8 cellular contexts compared by ENCODE assay signal in the genomic region with DNA sequence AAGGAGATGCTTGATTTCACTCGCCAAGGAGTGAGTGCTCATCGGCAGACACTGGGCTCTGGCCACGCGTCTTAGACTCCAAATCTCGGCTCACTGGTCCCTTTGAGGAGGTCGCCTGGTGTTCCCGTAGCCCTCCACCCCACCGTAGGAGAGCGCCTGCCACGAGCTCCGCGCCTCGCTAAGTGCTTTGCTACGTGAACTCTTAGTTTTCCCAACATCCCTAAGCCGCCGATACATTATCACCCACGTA. TPM values are rescaled to one million over a fixed set of nuclear protein-coding genes. Genes with fewer than 3 reads are reported as not detected.
DNase-seq lines count a peak whose midpoint lies in the region; ATAC-seq and TF ChIP-seq lines count a peak whose summit lies in the region.

No MANE protein-coding gene starts in this region.

- peak overlapping the region; percentile 56 to 89 (median 76) for H3K4me2 ChIP-seq in BLaER1 treated with 17β-estradiol and CSF1 and Interleukin-3, amounts not matched to agents 10 nM and 100 nM

- peaks cover 52 to 73% (median 67%) of the 10 kb centered on the region in 11 experiments for H3K27me3 ChIP-seq in BLaER1 treated with 17β-estradiol and CSF1 and Interleukin-3, amounts not matched to agents 10 nM and 100 nM
- peaks cover 38% of the 10 kb centered on the region for H3K27me3 ChIP-seq in effector memory CD4-positive, alpha-beta T cell (replicated peaks; ENCODE audit: control insufficient read depth, insufficient read depth, low read length, poor library complexity, severe bottlenecking)

- CTCF ChIA-PET in RWPE1 (lab: Yijun Ruan, JAX): interaction anchor here (0.7 kb wide), 1 partner anchor 308 kb away, joined by 4 read pairs; no protein-coding TSS in a partner anchor

- no peak overlapping the region for H3K27ac ChIP-seq in BLaER1 treated with 17β-estradiol and CSF1 and Interleukin-3, amounts not matched to agents 10 nM and 100 nM
- no peak overlapping the region for H3K27ac ChIP-seq in effector memory CD4-positive, alpha-beta T cell (ENCODE audit: insufficient read depth, low read length, poor library complexity, severe bottlenecking)
- no peak overlapping the region for H3K27ac ChIP-seq in RWPE1

- H3K4me1 Mint-ChIP-seq in IgD-negative memory B cell (peaks cover 5 to 20% (median 9%) of the 10 kb centered on the region in 3 donors), nephron (peaks cover 54% of the 10 kb centered on the region)

- H3K36me3 Mint-ChIP-seq in IgD-negative memory B cell (no peaks in the 10 kb centered on the region), nephron (ENCODE audit: low read depth) (no peaks in the 10 kb centered on the region)

- peak overlapping the region; percentile 28 to 61 (median 44); a peak in 19 of 20 replicates for H3K4me3 ChIP-seq in BLaER1 treated with 17β-estradiol and CSF1 and Interleukin-3, amounts not matched to agents 10 nM and 100 nM
- peak overlapping the region; percentile 60 for H3K4me3 ChIP-seq in effector memory CD4-positive, alpha-beta T cell (ENCODE audit: insufficient read depth, low read depth, low read length, poor library complexity, severe bottlenecking)

- H3K36me3 ChIP-seq in BLaER1 treated with 17β-estradiol and CSF1 and Interleukin-3, amounts not matched to agents 10 nM and 100 nM: no peaks in the 10 kb centered on the region
- H3K36me3 ChIP-seq in effector memory CD4-positive, alpha-beta T cell (ENCODE audit: control insufficient read depth, insufficient read depth, low read length): no peaks in the 10 kb centered on the region

- no peak overlapping the region for H3K9ac ChIP-seq in BLaER1 treated with 17β-estradiol and CSF1 and Interleukin-3, amounts not matched to agents 10 nM and 100 nM

- no peak for DNase-seq in effector memory CD4-positive, alpha-beta T cell
- no peak for DNase-seq in 8988T
- no peak for DNase-seq in LoVo (ENCODE audit: low spot score)
- no peak for DNase-seq in RWPE1 (ENCODE audit: low spot score)

- peaks cover 60% of the 10 kb centered on the region for H3K27me3 Mint-ChIP-seq in IgD-negative memory B cell
- H3K27me3 Mint-ChIP-seq in nephron (ENCODE audit: low read depth): peaks cover 55% of the 10 kb centered on the region

- H3K9me3 ChIP-seq in BLaER1 treated with 17β-estradiol and CSF1 and Interleukin-3, amounts not matched to agents 10 nM and 100 nM (replicated peaks in 1 of 11): no peaks in the 10 kb centered on the region
- no peaks in the 10 kb centered on the region for H3K9me3 ChIP-seq in effector memory CD4-positive, alpha-beta T cell (ENCODE audit: control insufficient read depth, low read length)

- TF ChIP-seq CTCF in nephron (IDR thresholded peaks at IDR 0.05; ENCODE audit: unreplicated experiment in 3 of 3) (no peak), RWPE1 (conservative IDR thresholded peaks at IDR 0.05; ENCODE audit: low read depth) (no peak)

- H4K20me1 ChIP-seq in BLaER1 treated with 17β-estradiol and CSF1 and Interleukin-3, amounts not matched to agents 10 nM and 100 nM: peaks cover 0 to 40% (median 0%) of the 10 kb centered on the region in 11 experiments; a peak in 9 of 22 replicates

- H3K4me3 Mint-ChIP-seq in IgD-negative memory B cell (peak overlapping the region in 3 of 4 donors; percentile 0 to 88 (median 84)), nephron (peak overlapping the region; percentile 92 to 98 (median 96))

- H3K9me3 Mint-ChIP-seq in IgD-negative memory B cell (no peaks in the 10 kb centered on the region), nephron (no peaks in the 10 kb centered on the region)

- POLR2A ChIA-PET in RWPE1 (lab: Yijun Ruan, JAX; ENCODE audit: low non-redundant PET): no interaction called here

- H3K4me1 ChIP-seq in BLaER1 treated with 17β-estradiol and CSF1 and Interleukin-3, amounts not matched to agents 10 nM and 100 nM: peaks cover 11 to 18% (median 15%) of the 10 kb centered on the region in 10 experiments; a peak in 19 of 20 replicates
- H3K4me1 ChIP-seq in effector memory CD4-positive, alpha-beta T cell (ENCODE audit: control insufficient read depth, insufficient read depth, low read length, poor library complexity, severe bottlenecking): peaks cover 20% of the 10 kb centered on the region

- ATAC-seq in GM21381 (IDR thresholded peaks at IDR 0.05; ENCODE audit: unreplicated experiment): no peak

- H3K27ac Mint-ChIP-seq in IgD-negative memory B cell (no peak overlapping the region), nephron (peak overlapping the region; percentile 71 to 78 (median 72))

RNA-seq across cellular contexts. Expression of a gene that starts 0.8 kb away (rescaled TPM):
- polyA plus RNA-seq in IgD-negative memory B cell: not detected

Comparison
In these comparisons a context has a peak if more than half of its experiments do, and no peak if none do; other contexts are left out.
1. H3K27ac Mint-ChIP-seq: peak in nephron (3 of 3); none in IgD-negative memory B cell (0 of 3).